8 cellular contexts compared by ENCODE assay signal in the genomic region with DNA sequence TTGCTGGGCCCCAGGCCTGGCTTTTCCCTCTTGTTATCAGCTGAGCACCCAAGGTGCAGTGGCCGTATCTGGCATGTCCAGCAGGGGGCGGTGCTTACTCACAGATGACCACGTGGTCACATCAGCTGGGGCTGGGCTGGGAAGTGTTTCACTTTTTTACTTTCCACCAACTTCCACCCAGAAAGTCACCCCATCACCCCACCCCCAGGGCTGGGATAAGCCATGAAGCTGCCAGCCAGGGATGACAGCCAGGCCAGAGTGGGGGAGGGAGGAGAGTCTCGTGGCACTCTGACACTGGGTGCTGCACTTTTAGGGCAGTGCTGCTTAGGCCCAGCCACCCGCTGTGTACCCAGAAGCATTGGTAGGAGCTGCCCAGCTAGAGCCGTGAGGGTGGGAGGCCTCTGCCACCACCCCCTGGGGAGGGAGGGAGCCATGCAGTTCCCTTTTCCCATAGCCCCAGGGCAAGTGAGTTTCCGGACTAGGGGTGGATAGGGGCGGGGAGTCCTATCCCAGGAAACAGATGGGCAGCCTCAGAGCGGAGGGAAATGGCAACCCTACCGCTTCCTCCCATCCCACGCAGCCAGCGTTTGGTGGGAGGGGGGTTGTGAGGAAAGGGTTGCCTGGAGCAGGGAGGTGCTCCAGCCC. TPM values are rescaled to one million over a fixed set of nuclear protein-coding genes. Genes with fewer than 3 reads are reported as not detected.
A peak's percentile ranks its signal among the peaks of the same experiment; 100 is the strongest.
DNase-seq lines count a peak whose midpoint lies in the region; ATAC-seq and TF ChIP-seq lines count a peak whose summit lies in the region.

No MANE protein-coding gene starts in this region.

- intact Hi-C loops in natural killer cell (cut with micrococcal nuclease): loop anchor here (1.0 to 2.0 kb wide), 2 partner anchors 13 to 175 kb away; no protein-coding TSS in a partner anchor

- peaks cover 12% of the 10 kb centered on the region for H3K4me1 Mint-ChIP-seq in activated T-helper 17 cell treated with anti-CD3 and anti-CD28 coated beads, Interleukin-2, amount 50 U/mL, for 72 hours
- peaks cover 12 to 17% of the 10 kb centered on the region in 2 donors for H3K4me1 Mint-ChIP-seq in natural killer cell
- peaks cover 54% of the 10 kb centered on the region for H3K4me1 Mint-ChIP-seq in stimulated activated memory B cell treated with anti-CD40 and anti-IgM and Interleukin-4, amounts not matched to agents 10 μg/mL and 1 μg/mL and 100 μg/mL, for 72 hours

- H3K9me3 Mint-ChIP-seq in activated T-helper 17 cell treated with anti-CD3 and anti-CD28 coated beads, Interleukin-2, amount 50 U/mL, for 72 hours: no peaks in the 10 kb centered on the region
- no peaks in the 10 kb centered on the region for H3K9me3 Mint-ChIP-seq in natural killer cell
- H3K9me3 Mint-ChIP-seq in stimulated activated memory B cell treated with anti-CD40 and anti-IgM and Interleukin-4, amounts not matched to agents 10 μg/mL and 1 μg/mL and 100 μg/mL, for 72 hours: no peaks in the 10 kb centered on the region

- peaks cover 21% of the 10 kb centered on the region for H3K36me3 Mint-ChIP-seq in activated T-helper 17 cell treated with anti-CD3 and anti-CD28 coated beads, Interleukin-2, amount 50 U/mL, for 72 hours (ENCODE audit: low read depth)
- H3K36me3 Mint-ChIP-seq in natural killer cell: no peaks in the 10 kb centered on the region
- peaks cover 28% of the 10 kb centered on the region for H3K36me3 Mint-ChIP-seq in stimulated activated memory B cell treated with anti-CD40 and anti-IgM and Interleukin-4, amounts not matched to agents 10 μg/mL and 1 μg/mL and 100 μg/mL, for 72 hours

- no peak overlapping the region for H3K4me3 Mint-ChIP-seq in activated T-helper 17 cell treated with anti-CD3 and anti-CD28 coated beads, Interleukin-2, amount 50 U/mL, for 72 hours
- no peak overlapping the region for H3K4me3 Mint-ChIP-seq in natural killer cell
- H3K4me3 Mint-ChIP-seq in stimulated activated memory B cell treated with anti-CD40 and anti-IgM and Interleukin-4, amounts not matched to agents 10 μg/mL and 1 μg/mL and 100 μg/mL, for 72 hours: no peak overlapping the region

- peak; percentile 92 for TF ChIP-seq CTCF in natural killer cell (IDR thresholded peaks at IDR 0.05)

- H3K27me3 Mint-ChIP-seq in activated T-helper 17 cell treated with anti-CD3 and anti-CD28 coated beads, Interleukin-2, amount 50 U/mL, for 72 hours: no peaks in the 10 kb centered on the region
- H3K27me3 Mint-ChIP-seq in natural killer cell (ENCODE audit: low read depth in 2 of 2): no peaks in the 10 kb centered on the region
- H3K27me3 Mint-ChIP-seq in stimulated activated memory B cell treated with anti-CD40 and anti-IgM and Interleukin-4, amounts not matched to agents 10 μg/mL and 1 μg/mL and 100 μg/mL, for 72 hours: no peaks in the 10 kb centered on the region

- peak; percentile 96 for ATAC-seq in activated T-helper 17 cell treated with anti-CD3 and anti-CD28 coated beads, Interleukin-2, amount 50 U/mL, for 72 hours (replicated peaks)
- ATAC-seq in natural killer cell: peak; percentile 90 to 99 (median 98)
- ATAC-seq in stimulated activated memory B cell treated with anti-CD40 and anti-IgM and Interleukin-4, amounts not matched to agents 10 μg/mL and 1 μg/mL and 100 μg/mL, for 72 hours: peak; percentile 91

- no peak overlapping the region for H3K4me3 ChIP-seq in Jurkat, Clone E6-1 (ENCODE audit: low read length)

- DNase-seq in NCI-H510A treated with DMSO at 0.1 percent for 48 hours (lab: John Stamatoyannopoulos, UW) (peak; percentile 55), NCI-H510A (lab: John Stamatoyannopoulos, UW) (no peak), RPMI8226 (peak; percentile 92), fibroblast of gingiva (ENCODE audit: low read depth) (peak; percentile 91), natural killer cell (peak; percentile 89)
- peak; percentile 70 for DNase-seq in Jurkat, Clone E6-1 (ENCODE audit: low read depth, low spot score)

- H3K27ac Mint-ChIP-seq in activated T-helper 17 cell treated with anti-CD3 and anti-CD28 coated beads, Interleukin-2, amount 50 U/mL, for 72 hours: peak overlapping the region; percentile 40
- peak overlapping the region in 1 of 2 donors; percentile 39 for H3K27ac Mint-ChIP-seq in natural killer cell
- H3K27ac Mint-ChIP-seq in stimulated activated memory B cell treated with anti-CD40 and anti-IgM and Interleukin-4, amounts not matched to agents 10 μg/mL and 1 μg/mL and 100 μg/mL, for 72 hours: peak overlapping the region; percentile 28

RNA-seq across cellular contexts. Expression of a gene that starts 6.1 kb away (rescaled TPM):
- 22.0 TPM for polyA plus RNA-seq in Jurkat, Clone E6-1 (2012; ENCODE audit: insufficient read depth, insufficient read length)
- 10 to 100 TPM; 24.2 to 27.5 TPM for total RNA-seq in activated T-helper 17 cell treated with anti-CD3 and anti-CD28 coated beads, Interleukin-2, amount 50 U/mL, for 72 hours
- total RNA-seq in natural killer cell: 10 to 100 TPM; 21.3 to 32.3 (median 27.0) TPM

RNA-seq across cellular contexts. Expression of a gene that starts 34.1 kb away (rescaled TPM):
- 11.7 TPM for polyA plus RNA-seq in Jurkat, Clone E6-1 (2012; ENCODE audit: insufficient read depth, insufficient read length)
- 1 to 10 TPM; 5.1 to 5.3 TPM for total RNA-seq in activated T-helper 17 cell treated with anti-CD3 and anti-CD28 coated beads, Interleukin-2, amount 50 U/mL, for 72 hours
- total RNA-seq in natural killer cell: 1 to 10 TPM in 1 of 3 donors, under 1 TPM in 2; 0.09 to 2.7 (median 0.54) TPM
